ENCODE assay signal across 8 cellular contexts in the genomic region with DNA sequence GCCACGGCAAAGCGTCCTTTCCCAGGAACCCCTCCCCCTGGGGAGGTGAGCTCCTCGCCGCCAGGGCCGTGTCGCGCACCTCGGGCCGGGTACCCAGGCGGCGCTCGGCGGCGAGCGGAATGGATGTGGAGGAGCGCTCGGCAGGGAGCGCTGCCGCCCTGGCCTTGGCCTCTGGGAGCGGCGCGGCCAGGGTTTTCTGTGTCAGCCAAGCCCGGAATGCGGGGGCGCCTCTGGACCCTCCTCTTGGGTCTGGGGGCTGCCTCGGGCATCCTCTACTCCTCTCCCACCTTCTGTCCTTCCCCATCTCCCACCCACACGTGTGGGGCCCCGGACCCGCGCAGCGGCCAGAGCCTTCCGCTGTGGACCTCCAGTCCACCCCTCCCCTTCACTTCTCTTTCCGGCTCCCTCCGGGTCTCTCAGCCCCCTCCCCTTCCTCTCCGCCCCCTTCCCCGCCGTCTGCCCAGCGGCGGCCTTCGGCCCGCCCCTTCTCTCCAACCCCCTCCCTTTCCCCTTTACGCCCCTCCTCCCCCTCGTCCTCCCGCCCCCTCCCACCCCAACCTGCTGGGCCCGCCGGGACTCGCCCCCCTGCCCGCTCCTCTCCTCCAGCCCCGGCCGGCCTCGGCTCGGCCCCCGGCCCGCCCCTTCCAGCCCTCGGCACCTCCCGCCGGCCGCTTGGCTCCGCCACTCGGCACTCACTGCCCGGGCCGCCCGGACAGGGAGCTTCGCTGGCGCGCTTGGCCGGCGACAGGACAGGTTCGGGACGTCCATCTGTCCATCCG. TPM values are rescaled to one million over a fixed set of nuclear protein-coding genes. Genes with fewer than 3 reads are reported as not detected.
A peak's percentile ranks its signal among the peaks of the same experiment; 100 is the strongest.
DNase-seq lines count a peak whose midpoint lies in the region; ATAC-seq, FAIRE-seq and TF ChIP-seq lines count a peak whose summit lies in the region.

A gene (plus strand): TSS at position 684 of the 779 bp plus-strand sequence. CDS start 129 bp downstream, outside the sequence.

- TF ChIP-seq CTCF in WTC11 (IDR thresholded peaks at IDR 0.05) (no peak), chondrocyte (IDR thresholded peaks at IDR 0.05) (peak; percentile 84)

- CTCF ChIA-PET in WTC11 (lab: Charles Lee), result interaction anchor here (0.6 to 3.3 kb wide), 14 partner anchors 10 to 704 kb away, joined by 3 to 14 read pairs (median 3); a partner anchor contains a TSS

- ATAC-seq in WTC11 (peak; percentile 84), GM18870 (IDR thresholded peaks at IDR 0.05; ENCODE audit: unreplicated experiment) (no peak)

- TF ChIP-seq POLR2A in H54 (IDR thresholded peaks at IDR 0.05; ENCODE audit: low read depth, low read length), result no peak

- FAIRE-seq in H54 (lab: Jason Lieb, UNC), result no peak

- H3K27ac Mint-ChIP-seq in WTC11, result peak within 1 kb of the TSS; percentile 76
- peak within 1 kb of the TSS; percentile 91 for H3K27ac Mint-ChIP-seq in chondrocyte (ENCODE audit: unreplicated experiment)

- H3K36me3 Mint-ChIP-seq in WTC11 (no peaks in the 10 kb centered on the region), chondrocyte (ENCODE audit: low read depth) (no peaks in the 10 kb centered on the region)

- peaks cover 31% of the 10 kb centered on the region for H3K4me1 Mint-ChIP-seq in WTC11
- H3K4me1 Mint-ChIP-seq in chondrocyte (ENCODE audit: low read depth), result peaks cover 23% of the 10 kb centered on the region

- peak within 1 kb of the TSS; percentile 85 for H3K4me3 Mint-ChIP-seq in WTC11
- H3K4me3 Mint-ChIP-seq in chondrocyte (ENCODE audit: unreplicated experiment), result peak within 1 kb of the TSS; percentile 91

- POLR2A ChIA-PET in WTC11 (lab: Charles Lee), result interaction anchor here (0.6 to 1.8 kb wide), 3 partner anchors 58 to 709 kb away, joined by 4 to 8 read pairs (median 4); a partner anchor contains a TSS

- H3K9me3 Mint-ChIP-seq in WTC11 (no peaks in the 10 kb centered on the region), chondrocyte (ENCODE audit: low read depth) (no peaks in the 10 kb centered on the region)

- H3K27me3 Mint-ChIP-seq in WTC11 (ENCODE audit: low read depth), result peaks cover 33% of the 10 kb centered on the region
- no peaks in the 10 kb centered on the region for H3K27me3 Mint-ChIP-seq in chondrocyte (ENCODE audit: low read depth)

- DNase-seq in DMS53 treated with DMSO at 0.1 percent for 48 hours (lab: John Stamatoyannopoulos, UW; ENCODE audit: unreplicated experiment), result peak; percentile 80
- DNase-seq in H54 (ENCODE audit: insufficient read length, low spot score), result peak; percentile 47
- DNase-seq in NCI-H2171 treated with DMSO at 0.1 percent for 48 hours (lab: John Stamatoyannopoulos, UW), result peak; percentile 67
- peak; percentile 91 for DNase-seq in WTC11 (ENCODE audit: low spot score)
- DNase-seq in chondrocyte (ENCODE audit: low spot score), result no peak
- DNase-seq in kidney glomerular epithelial cell (lab: John Stamatoyannopoulos, UW), result peak; percentile 68
- peak; percentile 76 for DNase-seq in stimulated activated CD4-positive, alpha-beta T cell treated with anti-CD3 and anti-CD28 coated beads, Interleukin-15, amount 100 ng/mL, for 24 hours

TF ChIP-seq in WTC11, 78 proteins besides CTCF, POLR2A, EP300 and RAD21 (continues in another document):
- no peak for TF ChIP-seq ZNF317 (CRISPR knock-in tag; IDR thresholded peaks at IDR 0.05; ENCODE audit: borderline replicate concordance, low read depth)
- TF ChIP-seq MYBL2 (CRISPR knock-in tag; IDR thresholded peaks at IDR 0.05), result no peak
- no peak for TF ChIP-seq NFATC4 (CRISPR knock-in tag; IDR thresholded peaks at IDR 0.05)
- TF ChIP-seq FOXP1 (CRISPR knock-in tag; IDR thresholded peaks at IDR 0.05; ENCODE audit: borderline replicate concordance), result no peak
- TF ChIP-seq RELA (CRISPR knock-in tag; IDR thresholded peaks at IDR 0.05; ENCODE audit: borderline replicate concordance), result no peak
- TF ChIP-seq, protein P1, sequence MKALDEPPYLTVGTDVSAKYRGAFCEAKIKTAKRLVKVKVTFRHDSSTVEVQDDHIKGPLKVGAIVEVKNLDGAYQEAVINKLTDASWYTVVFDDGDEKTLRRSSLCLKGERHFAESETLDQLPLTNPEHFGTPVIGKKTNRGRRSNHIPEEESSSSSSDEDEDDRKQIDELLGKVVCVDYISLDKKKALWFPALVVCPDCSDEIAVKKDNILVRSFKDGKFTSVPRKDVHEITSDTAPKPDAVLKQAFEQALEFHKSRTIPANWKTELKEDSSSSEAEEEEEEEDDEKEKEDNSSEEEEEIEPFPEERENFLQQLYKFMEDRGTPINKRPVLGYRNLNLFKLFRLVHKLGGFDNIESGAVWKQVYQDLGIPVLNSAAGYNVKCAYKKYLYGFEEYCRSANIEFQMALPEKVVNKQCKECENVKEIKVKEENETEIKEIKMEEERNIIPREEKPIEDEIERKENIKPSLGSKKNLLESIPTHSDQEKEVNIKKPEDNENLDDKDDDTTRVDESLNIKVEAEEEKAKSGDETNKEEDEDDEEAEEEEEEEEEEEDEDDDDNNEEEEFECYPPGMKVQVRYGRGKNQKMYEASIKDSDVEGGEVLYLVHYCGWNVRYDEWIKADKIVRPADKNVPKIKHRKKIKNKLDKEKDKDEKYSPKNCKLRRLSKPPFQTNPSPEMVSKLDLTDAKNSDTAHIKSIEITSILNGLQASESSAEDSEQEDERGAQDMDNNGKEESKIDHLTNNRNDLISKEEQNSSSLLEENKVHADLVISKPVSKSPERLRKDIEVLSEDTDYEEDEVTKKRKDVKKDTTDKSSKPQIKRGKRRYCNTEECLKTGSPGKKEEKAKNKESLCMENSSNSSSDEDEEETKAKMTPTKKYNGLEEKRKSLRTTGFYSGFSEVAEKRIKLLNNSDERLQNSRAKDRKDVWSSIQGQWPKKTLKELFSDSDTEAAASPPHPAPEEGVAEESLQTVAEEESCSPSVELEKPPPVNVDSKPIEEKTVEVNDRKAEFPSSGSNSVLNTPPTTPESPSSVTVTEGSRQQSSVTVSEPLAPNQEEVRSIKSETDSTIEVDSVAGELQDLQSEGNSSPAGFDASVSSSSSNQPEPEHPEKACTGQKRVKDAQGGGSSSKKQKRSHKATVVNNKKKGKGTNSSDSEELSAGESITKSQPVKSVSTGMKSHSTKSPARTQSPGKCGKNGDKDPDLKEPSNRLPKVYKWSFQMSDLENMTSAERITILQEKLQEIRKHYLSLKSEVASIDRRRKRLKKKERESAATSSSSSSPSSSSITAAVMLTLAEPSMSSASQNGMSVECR (CRISPR knock-in tag; IDR thresholded peaks at IDR 0.05; ENCODE audit: borderline replicate concordance), result no peak
- peak; percentile 49; the same call in 1 of the 2 replicates for TF ChIP-seq GABPB1 (CRISPR knock-in tag; IDR thresholded peaks at IDR 0.05)
- TF ChIP-seq GTF2I (CRISPR knock-in tag; conservative IDR thresholded peaks at IDR 0.05), result no peak
- TF ChIP-seq, protein P2, sequence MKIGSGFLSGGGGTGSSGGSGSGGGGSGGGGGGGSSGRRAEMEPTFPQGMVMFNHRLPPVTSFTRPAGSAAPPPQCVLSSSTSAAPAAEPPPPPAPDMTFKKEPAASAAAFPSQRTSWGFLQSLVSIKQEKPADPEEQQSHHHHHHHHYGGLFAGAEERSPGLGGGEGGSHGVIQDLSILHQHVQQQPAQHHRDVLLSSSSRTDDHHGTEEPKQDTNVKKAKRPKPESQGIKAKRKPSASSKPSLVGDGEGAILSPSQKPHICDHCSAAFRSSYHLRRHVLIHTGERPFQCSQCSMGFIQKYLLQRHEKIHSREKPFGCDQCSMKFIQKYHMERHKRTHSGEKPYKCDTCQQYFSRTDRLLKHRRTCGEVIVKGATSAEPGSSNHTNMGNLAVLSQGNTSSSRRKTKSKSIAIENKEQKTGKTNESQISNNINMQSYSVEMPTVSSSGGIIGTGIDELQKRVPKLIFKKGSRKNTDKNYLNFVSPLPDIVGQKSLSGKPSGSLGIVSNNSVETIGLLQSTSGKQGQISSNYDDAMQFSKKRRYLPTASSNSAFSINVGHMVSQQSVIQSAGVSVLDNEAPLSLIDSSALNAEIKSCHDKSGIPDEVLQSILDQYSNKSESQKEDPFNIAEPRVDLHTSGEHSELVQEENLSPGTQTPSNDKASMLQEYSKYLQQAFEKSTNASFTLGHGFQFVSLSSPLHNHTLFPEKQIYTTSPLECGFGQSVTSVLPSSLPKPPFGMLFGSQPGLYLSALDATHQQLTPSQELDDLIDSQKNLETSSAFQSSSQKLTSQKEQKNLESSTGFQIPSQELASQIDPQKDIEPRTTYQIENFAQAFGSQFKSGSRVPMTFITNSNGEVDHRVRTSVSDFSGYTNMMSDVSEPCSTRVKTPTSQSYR (CRISPR knock-in tag; IDR thresholded peaks at IDR 0.05), result no peak
- no peak for TF ChIP-seq ATF1 (CRISPR knock-in tag; IDR thresholded peaks at IDR 0.05)
- TF ChIP-seq, protein P3, sequence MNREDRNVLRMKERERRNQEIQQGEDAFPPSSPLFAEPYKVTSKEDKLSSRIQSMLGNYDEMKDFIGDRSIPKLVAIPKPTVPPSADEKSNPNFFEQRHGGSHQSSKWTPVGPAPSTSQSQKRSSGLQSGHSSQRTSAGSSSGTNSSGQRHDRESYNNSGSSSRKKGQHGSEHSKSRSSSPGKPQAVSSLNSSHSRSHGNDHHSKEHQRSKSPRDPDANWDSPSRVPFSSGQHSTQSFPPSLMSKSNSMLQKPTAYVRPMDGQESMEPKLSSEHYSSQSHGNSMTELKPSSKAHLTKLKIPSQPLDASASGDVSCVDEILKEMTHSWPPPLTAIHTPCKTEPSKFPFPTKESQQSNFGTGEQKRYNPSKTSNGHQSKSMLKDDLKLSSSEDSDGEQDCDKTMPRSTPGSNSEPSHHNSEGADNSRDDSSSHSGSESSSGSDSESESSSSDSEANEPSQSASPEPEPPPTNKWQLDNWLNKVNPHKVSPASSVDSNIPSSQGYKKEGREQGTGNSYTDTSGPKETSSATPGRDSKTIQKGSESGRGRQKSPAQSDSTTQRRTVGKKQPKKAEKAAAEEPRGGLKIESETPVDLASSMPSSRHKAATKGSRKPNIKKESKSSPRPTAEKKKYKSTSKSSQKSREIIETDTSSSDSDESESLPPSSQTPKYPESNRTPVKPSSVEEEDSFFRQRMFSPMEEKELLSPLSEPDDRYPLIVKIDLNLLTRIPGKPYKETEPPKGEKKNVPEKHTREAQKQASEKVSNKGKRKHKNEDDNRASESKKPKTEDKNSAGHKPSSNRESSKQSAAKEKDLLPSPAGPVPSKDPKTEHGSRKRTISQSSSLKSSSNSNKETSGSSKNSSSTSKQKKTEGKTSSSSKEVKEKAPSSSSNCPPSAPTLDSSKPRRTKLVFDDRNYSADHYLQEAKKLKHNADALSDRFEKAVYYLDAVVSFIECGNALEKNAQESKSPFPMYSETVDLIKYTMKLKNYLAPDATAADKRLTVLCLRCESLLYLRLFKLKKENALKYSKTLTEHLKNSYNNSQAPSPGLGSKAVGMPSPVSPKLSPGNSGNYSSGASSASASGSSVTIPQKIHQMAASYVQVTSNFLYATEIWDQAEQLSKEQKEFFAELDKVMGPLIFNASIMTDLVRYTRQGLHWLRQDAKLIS (CRISPR knock-in tag; IDR thresholded peaks at IDR 0.05; ENCODE audit: borderline replicate concordance), result no peak

RNA-seq across cellular contexts. Expression of the gene that starts here (rescaled TPM):
- 5.7 to 7.3 TPM (median 6.9 TPM) in 3 replicates for total RNA-seq in WTC11 (2021)
- 3.1 to 6.4 TPM (median 3.2 TPM) in 3 replicates for total RNA-seq in chondrocyte
